Comparison of ENCODE assay signal across 1 cellular context in the genomic region with DNA sequence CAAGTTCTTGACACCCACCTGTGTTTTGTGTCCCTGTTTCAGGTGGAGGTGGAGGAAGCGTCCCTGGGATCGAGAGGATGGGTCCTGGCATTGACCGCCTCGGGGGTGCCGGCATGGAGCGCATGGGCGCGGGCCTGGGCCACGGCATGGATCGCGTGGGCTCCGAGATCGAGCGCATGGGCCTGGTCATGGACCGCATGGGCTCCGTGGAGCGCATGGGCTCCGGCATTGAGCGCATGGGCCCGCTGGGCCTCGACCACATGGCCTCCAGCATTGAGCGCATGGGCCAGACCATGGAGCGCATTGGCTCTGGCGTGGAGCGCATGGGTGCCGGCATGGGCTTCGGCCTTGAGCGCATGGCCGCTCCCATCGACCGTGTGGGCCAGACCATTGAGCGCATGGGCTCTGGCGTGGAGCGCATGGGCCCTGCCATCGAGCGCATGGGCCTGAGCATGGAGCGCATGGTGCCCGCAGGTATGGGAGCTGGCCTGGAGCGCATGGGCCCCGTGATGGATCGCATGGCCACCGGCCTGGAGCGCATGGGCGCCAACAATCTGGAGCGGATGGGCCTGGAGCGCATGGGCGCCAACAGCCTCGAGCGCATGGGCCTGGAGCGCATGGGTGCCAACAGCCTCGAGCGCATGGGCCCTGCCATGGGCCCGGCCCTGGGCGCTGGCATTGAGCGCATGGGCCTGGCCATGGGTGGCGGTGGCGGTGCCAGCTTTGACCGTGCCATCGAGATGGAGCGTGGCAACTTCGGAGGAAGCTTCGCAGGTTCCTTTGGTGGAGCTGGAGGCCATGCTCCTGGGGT.
A peak's percentile ranks its signal among the peaks of the same experiment; 100 is the strongest.
TF ChIP-seq lines count a peak whose summit lies in the region.

No MANE protein-coding gene starts in this region.

TF ChIP-seq in HEK293, 187 proteins besides CTCF, POLR2A, EP300 and RAD21 (continued from another document):
- TF ChIP-seq, protein P1, sequence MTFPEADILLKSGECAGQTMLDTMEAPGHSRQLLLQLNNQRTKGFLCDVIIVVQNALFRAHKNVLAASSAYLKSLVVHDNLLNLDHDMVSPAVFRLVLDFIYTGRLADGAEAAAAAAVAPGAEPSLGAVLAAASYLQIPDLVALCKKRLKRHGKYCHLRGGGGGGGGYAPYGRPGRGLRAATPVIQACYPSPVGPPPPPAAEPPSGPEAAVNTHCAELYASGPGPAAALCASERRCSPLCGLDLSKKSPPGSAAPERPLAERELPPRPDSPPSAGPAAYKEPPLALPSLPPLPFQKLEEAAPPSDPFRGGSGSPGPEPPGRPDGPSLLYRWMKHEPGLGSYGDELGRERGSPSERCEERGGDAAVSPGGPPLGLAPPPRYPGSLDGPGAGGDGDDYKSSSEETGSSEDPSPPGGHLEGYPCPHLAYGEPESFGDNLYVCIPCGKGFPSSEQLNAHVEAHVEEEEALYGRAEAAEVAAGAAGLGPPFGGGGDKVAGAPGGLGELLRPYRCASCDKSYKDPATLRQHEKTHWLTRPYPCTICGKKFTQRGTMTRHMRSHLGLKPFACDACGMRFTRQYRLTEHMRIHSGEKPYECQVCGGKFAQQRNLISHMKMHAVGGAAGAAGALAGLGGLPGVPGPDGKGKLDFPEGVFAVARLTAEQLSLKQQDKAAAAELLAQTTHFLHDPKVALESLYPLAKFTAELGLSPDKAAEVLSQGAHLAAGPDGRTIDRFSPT (tag by site-specific recombination; IDR thresholded peaks at IDR 0.05), result peak; percentile 48; the same call in 1 of the 2 replicates
